Comparison of ENCODE assay signal across 1 cellular context in the genomic region with DNA sequence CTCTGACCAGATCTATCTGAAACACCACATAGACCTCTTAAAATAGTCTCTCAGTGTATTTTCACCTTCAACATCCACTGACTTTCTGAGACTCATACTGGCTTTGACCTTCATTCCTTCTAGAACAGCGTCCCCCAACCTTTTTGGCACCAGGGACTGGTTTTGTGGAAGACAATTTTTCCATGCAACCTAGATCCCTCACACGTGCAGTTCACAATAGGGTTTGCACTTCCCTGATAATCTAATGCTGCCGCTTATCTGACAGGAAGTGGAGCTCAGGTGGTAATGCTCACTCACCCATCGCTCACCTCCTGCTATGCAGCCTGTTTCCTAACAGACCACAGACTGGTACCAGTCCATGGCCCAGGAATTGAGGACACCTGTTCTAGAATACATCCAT.
TF ChIP-seq lines count a peak whose summit lies in the region.

No MANE protein-coding gene starts in this region.

TF ChIP-seq in K562, 482 proteins besides CTCF, POLR2A, EP300 and RAD21 (continued from another document and continues in another):
- TF ChIP-seq ZNF280B (CRISPR knock-in tag; IDR thresholded peaks at IDR 0.05) (no peak), ZNF23 (CRISPR knock-in tag; IDR thresholded peaks at IDR 0.05) (no peak), PML (IDR thresholded peaks at IDR 0.05; ENCODE audit: low read length) (peak; percentile 85), NFE2 (IDR thresholded peaks at IDR 0.05; ENCODE audit: low read depth) (peak; percentile 74), TEAD4 (IDR thresholded peaks at IDR 0.05; ENCODE audit: low read length) (peak; percentile 95), TEAD4 (CRISPR knock-in tag; IDR thresholded peaks at IDR 0.05; ENCODE audit: borderline replicate concordance) (no peak), MTA3 (IDR thresholded peaks at IDR 0.05; ENCODE audit: borderline replicate concordance) (0 out of 2 replicates have a peak, but pooled peaks have one; percentile 37), GABPA (tag; conservative IDR thresholded peaks at IDR 0.05; ENCODE audit: low read depth) (peak; percentile 62), GATAD2B (IDR thresholded peaks at IDR 0.05; ENCODE audit: borderline replicate concordance) (0 out of 2 replicates have a peak, but pooled peaks have one; percentile 16), MAX (CRISPR knock-in tag; IDR thresholded peaks at IDR 0.05) (0 out of 2 replicates have a peak, but pooled peaks have one; percentile 19), ZMIZ1 (IDR thresholded peaks at IDR 0.05; ENCODE audit: low read depth in 2 of 2, low read length in 2 of 2) (0 out of 4 replicates have a peak, but pooled peaks of 1 of the 2 experiments have one; percentile 36), SMARCA4 (IDR thresholded peaks at IDR 0.05) (peak; percentile 80), DPF2 (IDR thresholded peaks at IDR 0.05) (peak; percentile 83), ZNF699 (CRISPR knock-in tag; IDR thresholded peaks at IDR 0.05; ENCODE audit: insufficient replicate concordance) (no peak), TFAP4 (CRISPR knock-in tag; IDR thresholded peaks at IDR 0.05; ENCODE audit: borderline replicate concordance) (peak; percentile 42; the same call in 1 of the 2 replicates), NR2C1 (IDR thresholded peaks at IDR 0.05) (no peak), NR2C1 (tag; IDR thresholded peaks at IDR 0.05) (peak; percentile 15; the same call in 1 of the 2 replicates), MYC (IDR thresholded peaks at IDR 0.05; ENCODE audit: low read depth, low read length) (peak; percentile 77), MYC (CRISPR knock-in tag; IDR thresholded peaks at IDR 0.05; ENCODE audit: borderline replicate concordance, low read depth) (no peak; the same call in 1 of the 2 replicates), ETV6 (IDR thresholded peaks at IDR 0.05; ENCODE audit: borderline replicate concordance in 1 of 2, low read depth in 2 of 2, low read length in 1 of 2) (peak in 1 of 2 experiments; percentile 41; a peak in 1 of 4 replicates), ETV6 (CRISPR knock-in tag; IDR thresholded peaks at IDR 0.05; ENCODE audit: borderline replicate concordance) (no peak), ETV1 (tag; conservative IDR thresholded peaks at IDR 0.05; ENCODE audit: low read depth) (peak; percentile 87), NCOR1 (IDR thresholded peaks at IDR 0.05) (peak; percentile 71), SMARCE1 (IDR thresholded peaks at IDR 0.05) (peak; percentile 72), PBX2 (CRISPR knock-in tag; IDR thresholded peaks at IDR 0.05; ENCODE audit: low read depth) (no peak), PBX2 (tag; conservative IDR thresholded peaks at IDR 0.05; ENCODE audit: low read depth) (0 out of 2 replicates have a peak, but pooled peaks have one; percentile 16), CAMTA2 (CRISPR knock-in tag; conservative IDR thresholded peaks at IDR 0.05) (no peak), ESRRB (CRISPR knock-in tag; IDR thresholded peaks at IDR 0.05; ENCODE audit: borderline replicate concordance) (no peak), EP400 (IDR thresholded peaks at IDR 0.05) (0 out of 2 replicates have a peak, but pooled peaks have one; percentile 47), TGIF2 (CRISPR knock-in tag; IDR thresholded peaks at IDR 0.05) (no peak), TAF9B (IDR thresholded peaks at IDR 0.05; ENCODE audit: partially characterized antibody) (peak; percentile 19), MEIS2 (IDR thresholded peaks at IDR 0.05; ENCODE audit: partially characterized antibody) (peak; percentile 48), ZNF324 (CRISPR knock-in tag; IDR thresholded peaks at IDR 0.05) (no peak), ZNF175 (CRISPR knock-in tag; IDR thresholded peaks at IDR 0.05; ENCODE audit: low read depth) (peak; percentile 55; the same call in 1 of the 2 replicates), NFRKB (IDR thresholded peaks at IDR 0.05; ENCODE audit: low read depth) (peak; percentile 56; the same call in 1 of the 2 replicates), HMBOX1 (IDR thresholded peaks at IDR 0.05) (peak; percentile 58; the same call in 1 of the 2 replicates), BHLHE40 (IDR thresholded peaks at IDR 0.05; ENCODE audit: low read length) (peak; percentile 94), JUND (IDR thresholded peaks at IDR 0.05; ENCODE audit: borderline replicate concordance, low read depth, low read length) (peak; percentile 69), JUND (tag; IDR thresholded peaks at IDR 0.05; ENCODE audit: borderline replicate concordance, low read depth, low read length) (peak; percentile 49; the same call in 1 of the 3 replicates), FOSL1 (tag; conservative IDR thresholded peaks at IDR 0.05) (peak; percentile 38; the same call in 1 of the 2 replicates), NFIC (IDR thresholded peaks at IDR 0.05) (peak; percentile 70), PYGO2 (tag; IDR thresholded peaks at IDR 0.05) (no peak), ZNF644 (tag; IDR thresholded peaks at IDR 0.05; ENCODE audit: low read depth) (peak; percentile 81), ELF1 (tag; IDR thresholded peaks at IDR 0.05) (peak; percentile 61), ATF7 (IDR thresholded peaks at IDR 0.05) (peak; percentile 37; the same call in 1 of the 2 replicates), ZBTB43 (CRISPR knock-in tag; IDR thresholded peaks at IDR 0.05) (no peak), CEBPB (tag; IDR thresholded peaks at IDR 0.05) (no peak), TCF3 (CRISPR knock-in tag; IDR thresholded peaks at IDR 0.05) (peak; percentile 84), ZNF449 (CRISPR knock-in tag; IDR thresholded peaks at IDR 0.05) (no peak), RNF2 (IDR thresholded peaks at IDR 0.05) (peak; percentile 76)
- TF ChIP-seq, protein P1, sequence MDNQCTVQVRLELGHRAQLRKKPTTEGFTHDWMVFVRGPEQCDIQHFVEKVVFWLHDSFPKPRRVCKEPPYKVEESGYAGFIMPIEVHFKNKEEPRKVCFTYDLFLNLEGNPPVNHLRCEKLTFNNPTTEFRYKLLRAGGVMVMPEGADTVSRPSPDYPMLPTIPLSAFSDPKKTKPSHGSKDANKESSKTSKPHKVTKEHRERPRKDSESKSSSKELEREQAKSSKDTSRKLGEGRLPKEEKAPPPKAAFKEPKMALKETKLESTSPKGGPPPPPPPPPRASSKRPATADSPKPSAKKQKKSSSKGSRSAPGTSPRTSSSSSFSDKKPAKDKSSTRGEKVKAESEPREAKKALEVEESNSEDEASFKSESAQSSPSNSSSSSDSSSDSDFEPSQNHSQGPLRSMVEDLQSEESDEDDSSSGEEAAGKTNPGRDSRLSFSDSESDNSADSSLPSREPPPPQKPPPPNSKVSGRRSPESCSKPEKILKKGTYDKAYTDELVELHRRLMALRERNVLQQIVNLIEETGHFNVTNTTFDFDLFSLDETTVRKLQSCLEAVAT (IDR thresholded peaks at IDR 0.05): peak; percentile 53 to 65; a peak in 3 of 4 replicates
- TF ChIP-seq, protein P2, sequence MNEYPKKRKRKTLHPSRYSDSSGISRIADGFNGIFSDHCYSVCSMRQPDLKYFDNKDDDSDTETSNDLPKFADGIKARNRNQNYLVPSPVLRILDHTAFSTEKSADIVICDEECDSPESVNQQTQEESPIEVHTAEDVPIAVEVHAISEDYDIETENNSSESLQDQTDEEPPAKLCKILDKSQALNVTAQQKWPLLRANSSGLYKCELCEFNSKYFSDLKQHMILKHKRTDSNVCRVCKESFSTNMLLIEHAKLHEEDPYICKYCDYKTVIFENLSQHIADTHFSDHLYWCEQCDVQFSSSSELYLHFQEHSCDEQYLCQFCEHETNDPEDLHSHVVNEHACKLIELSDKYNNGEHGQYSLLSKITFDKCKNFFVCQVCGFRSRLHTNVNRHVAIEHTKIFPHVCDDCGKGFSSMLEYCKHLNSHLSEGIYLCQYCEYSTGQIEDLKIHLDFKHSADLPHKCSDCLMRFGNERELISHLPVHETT (CRISPR knock-in tag; conservative IDR thresholded peaks at IDR 0.05 in 1 of 2, IDR thresholded peaks at IDR 0.05 in 1 of 2): peak in 1 of 2 experiments; percentile 44; a peak in 1 of 4 replicates
